Comparison of ENCODE assay signal across 1 cellular context in genomic region chr13:50292082-50292481, GRCh38.
TF ChIP-seq lines count a peak whose summit lies in the region.

No MANE protein-coding gene starts in this region.

TF ChIP-seq in HepG2, 621 proteins besides CTCF, POLR2A, EP300 and RAD21 (continued from another document):
- TF ChIP-seq SIN3A (IDR thresholded peaks at IDR 0.05; ENCODE audit: borderline replicate concordance, low read depth, low read length): no peak
- no peak for TF ChIP-seq GATAD1 (CRISPR knock-in tag; IDR thresholded peaks at IDR 0.05)
- no peak for TF ChIP-seq CC2D1A (CRISPR knock-in tag; IDR thresholded peaks at IDR 0.05)
